Comparison of ENCODE assay signal across 21 cellular contexts in the genomic region with DNA sequence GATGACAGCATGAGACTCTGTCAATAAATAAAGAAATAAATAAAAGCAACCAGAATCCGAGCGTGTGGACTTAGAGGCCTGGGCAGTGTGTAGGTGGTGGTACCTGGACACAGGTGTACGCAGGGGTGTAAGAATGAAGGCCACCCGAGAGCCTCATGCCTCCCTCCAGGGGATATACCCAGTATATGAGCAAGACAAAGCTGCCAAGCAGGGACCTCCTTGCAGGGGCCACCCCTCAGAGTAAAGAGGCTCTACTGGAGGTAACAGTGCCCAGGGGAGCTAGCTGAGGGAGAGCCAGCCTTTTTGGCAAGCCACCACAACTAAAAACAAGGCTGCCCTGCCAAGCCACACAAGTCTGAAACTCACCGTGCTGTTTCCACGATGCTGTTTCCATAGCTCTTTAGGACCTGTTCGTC.
DNase-seq lines count a peak whose midpoint lies in the region; ATAC-seq and TF ChIP-seq lines count a peak whose summit lies in the region.
"Had no signal": no experiment of that assay in that cellular context is flagged by ENCODE, and none has a peak within 500 bp of the region (broad histone marks: within the 10 kb centered on the region; RNA-seq: fewer than 3 reads in every experiment).

No MANE protein-coding gene starts in this region.

- no CpG with 5 or more reads among the region's 7 CpGs for WGBS in mesendoderm (ENCODE audit: extremely low coverage, insufficient coverage, low lambda C conversion rate)
- 8 to 16% methylated on average over 7 of the region's 7 CpGs for WGBS in aorta, 2 donors

- H3K27me3 ChIP-seq in breast epithelium (no peaks in the 10 kb centered on the region), SJCRH30 (no peaks in the 10 kb centered on the region), mesendoderm (ENCODE audit: insufficient read depth, low read length, poor library complexity) (no peaks in the 10 kb centered on the region), aorta (ENCODE audit: control insufficient read depth in 1 of 2, insufficient read depth in 2 of 2, low read length in 1 of 2) (no peaks in the 10 kb centered on the region)

- peak overlapping the region; percentile 97 for H3K4ac ChIP-seq in mesendoderm (ENCODE audit: low read depth, low read length)

- BruUV-seq in MCF 10A (replicated peaks; lab: Mats Ljungman, UMichigan), result no TSS peak

- ATAC-seq in aorta (ENCODE audit: low FRiP score) (peak; percentile 58), HG03378 (IDR thresholded peaks at IDR 0.05; ENCODE audit: unreplicated experiment) (no peak)
- ATAC-seq: A549; activated CD8-positive, alpha-beta T cell treated with anti-CD3 and anti-CD28 coated beads, Interleukin-2, amount 10 ng/mL, durations not matched to agents 7 days and 5 days; activated T-helper 17 cell treated with anti-CD3 and anti-CD28 coated beads, Interleukin-2, amount 50 U/mL, for 72 hours; lower lobe of right lung had no signal

- DNase-seq in breast epithelium (ENCODE audit: low spot score in 2 of 2), result no peak
- no peak for DNase-seq in MCF 10A (ENCODE audit: unreplicated experiment)
- DNase-seq in SJCRH30, result no peak
- DNase-seq in mesendoderm, result no peak
- peak in 1 of 2 donors; percentile 62 for DNase-seq in aorta
- no peak for DNase-seq in stimulated activated CD4-positive, alpha-beta T cell treated with anti-CD3 and anti-CD28 coated beads, Interleukin-4, amount 100 ng/mL, for 4 hours
- DNase-seq in GM10266 (ENCODE audit: extremely low spot score), result no peak
- DNase-seq: activated CD8-positive, alpha-beta T cell treated with anti-CD3 and anti-CD28 coated beads, Interleukin-2, amount 10 ng/mL, durations not matched to agents 7 days and 5 days; effector CD8-positive, alpha-beta T cell; lower lobe of right lung; NCI-H2029 treated with DMSO at 0.1 percent for 48 hours; NCI-H774; small intestine; stimulated activated CD4-positive, alpha-beta T cell treated with anti-CD3 and anti-CD28 coated beads, Interleukin-4, amount 100 ng/mL, for 1 hour; T-helper 9 cell had no signal

- H3K36me3 Mint-ChIP-seq in MCF 10A (ENCODE audit: insufficient read depth, unreplicated experiment), result no peaks in the 10 kb centered on the region
- H3K36me3 Mint-ChIP-seq: CD14-positive monocyte, IgD-negative memory B cell had no signal

- peak overlapping the region; percentile 70 for H2AK5ac ChIP-seq in mesendoderm (ENCODE audit: low read length)

- no peak overlapping the region for H3K27ac Mint-ChIP-seq in MCF 10A (ENCODE audit: low read depth, unreplicated experiment)
- H3K27ac Mint-ChIP-seq: activated T-helper 17 cell treated with anti-CD3 and anti-CD28 coated beads, Interleukin-2, amount 50 U/mL, for 72 hours; CD14-positive monocyte; IgD-negative memory B cell had no signal

- H3K4me1 ChIP-seq in breast epithelium (peaks cover 8 to 26% of the 10 kb centered on the region in 2 donors), SJCRH30 (peaks cover 41% of the 10 kb centered on the region), mesendoderm (ENCODE audit: control insufficient read depth, low read depth, low read length) (peaks cover 26% of the 10 kb centered on the region), aorta (ENCODE audit: control insufficient read depth in 1 of 2, insufficient read depth in 2 of 2, low read length in 2 of 2) (peaks cover 3 to 5% of the 10 kb centered on the region in 2 donors)

- H3K9ac ChIP-seq in mesendoderm (ENCODE audit: low read length), result no peak overlapping the region

- TF ChIP-seq CTCF in breast epithelium (IDR thresholded peaks at IDR 0.05), result no peak
- TF ChIP-seq CTCF in MCF 10A (IDR thresholded peaks at IDR 0.05; ENCODE audit: unreplicated experiment), result no peak
- TF ChIP-seq CTCF in GM10266 (IDR thresholded peaks at IDR 0.05; ENCODE audit: control insufficient read depth, insufficient read depth, low read depth, missing control alignments), result no peak

- no peaks in the 10 kb centered on the region for H3K79me1 ChIP-seq in mesendoderm (ENCODE audit: low read length)

- no peaks in the 10 kb centered on the region for H3K9me3 ChIP-seq in breast epithelium
- peaks cover 7% of the 10 kb centered on the region; the same call in 1 of the 2 replicates for H3K9me3 ChIP-seq in SJCRH30 (replicated peaks)
- H3K9me3 ChIP-seq in aorta (ENCODE audit: control insufficient read depth, low read length), result no peaks in the 10 kb centered on the region
- H3K9me3 ChIP-seq: lower lobe of right lung had no signal

- H3K4me3 Mint-ChIP-seq in MCF 10A (ENCODE audit: unreplicated experiment), result no peak overlapping the region
- H3K4me3 Mint-ChIP-seq: activated CD8-positive, alpha-beta T cell treated with anti-CD3 and anti-CD28 coated beads, Interleukin-2, amount 10 ng/mL, durations not matched to agents 7 days and 5 days; activated T-helper 17 cell treated with anti-CD3 and anti-CD28 coated beads, Interleukin-2, amount 50 U/mL, for 72 hours; CD14-positive monocyte had no signal

- H3K56ac ChIP-seq in mesendoderm (ENCODE audit: low read length), result peak overlapping the region; percentile 61

- peak overlapping the region; percentile 49 for H2BK120ac ChIP-seq in mesendoderm (ENCODE audit: low read depth, low read length)

- H3K9me3 Mint-ChIP-seq in MCF 10A (ENCODE audit: unreplicated experiment), result no peaks in the 10 kb centered on the region
- H3K9me3 Mint-ChIP-seq: activated T-helper 17 cell treated with anti-CD3 and anti-CD28 coated beads, Interleukin-2, amount 50 U/mL, for 72 hours had no signal

- H3K27ac ChIP-seq in breast epithelium, result peak overlapping the region; percentile 87 to 88
- H3K27ac ChIP-seq in SJCRH30, result peak overlapping the region; percentile 55; the same call in 1 of the 2 replicates
- H3K27ac ChIP-seq in mesendoderm (ENCODE audit: low read depth, low read length), result no peak overlapping the region
- H3K27ac ChIP-seq in aorta (ENCODE audit: low read depth in 1 of 2, low read length in 2 of 2), result peak overlapping the region; percentile 74 to 85
- H3K27ac ChIP-seq: A549, lower lobe of right lung, SK-N-MC had no signal

- CTCF ChIA-PET in MCF 10A (lab: Yijun Ruan, JAX), result interaction anchor here (0.6 to 1.4 kb wide), 3 partner anchors 11 to 339 kb away, joined by 3 to 5 read pairs (median 3); no protein-coding TSS in a partner anchor

- no peak overlapping the region for H3K23ac ChIP-seq in mesendoderm (ENCODE audit: low read length)

- peak overlapping the region; percentile 93 for H2BK15ac ChIP-seq in mesendoderm (replicated peaks; ENCODE audit: low read depth)

- POLR2A ChIA-PET in MCF 10A (lab: Yijun Ruan, JAX), result interaction anchor here (0.6 to 2.2 kb wide), 6 partner anchors 11 to 140 kb away, joined by 3 to 7 read pairs (median 4); no protein-coding TSS in a partner anchor

- peaks cover 8% of the 10 kb centered on the region for H3K4me1 Mint-ChIP-seq in MCF 10A (ENCODE audit: insufficient read depth, unreplicated experiment)
- H3K4me1 Mint-ChIP-seq: activated T-helper 17 cell treated with anti-CD3 and anti-CD28 coated beads, Interleukin-2, amount 50 U/mL, for 72 hours had no signal

- no peak overlapping the region for H4K5ac ChIP-seq in mesendoderm (ENCODE audit: low read length)

- H3K4me2 ChIP-seq in mesendoderm (ENCODE audit: low read length), result no peak overlapping the region
- H3K4me2 ChIP-seq: A549 had no signal

- H3K79me2 ChIP-seq in mesendoderm (ENCODE audit: control insufficient read depth, insufficient read depth, low read length), result no peaks in the 10 kb centered on the region

- no peak for TF ChIP-seq POLR2A in breast epithelium (IDR thresholded peaks at IDR 0.05)

- intact Hi-C loops in breast epithelium (cut with DNase I; ENCODE audit: low total_unique reads), result no loop called here
- intact Hi-C loops in MCF 10A (cut with micrococcal nuclease), result no loop called here
- intact Hi-C loops in aorta (cut with DNase I), result no loop called here

- H3K36me3 ChIP-seq in breast epithelium, result no peaks in the 10 kb centered on the region
- H3K36me3 ChIP-seq in SJCRH30, result no peaks in the 10 kb centered on the region
- no peaks in the 10 kb centered on the region for H3K36me3 ChIP-seq in mesendoderm (ENCODE audit: control insufficient read depth, insufficient read depth, low read length)
- H3K36me3 ChIP-seq in aorta (ENCODE audit: control insufficient read depth in 1 of 2, insufficient read depth in 2 of 2, low read length in 1 of 2), result no peaks in the 10 kb centered on the region
- H3K36me3 ChIP-seq: lower lobe of right lung had no signal

- peak overlapping the region; percentile 78 for H2BK5ac ChIP-seq in mesendoderm (ENCODE audit: low read length)

- no peak overlapping the region for H3K4me3 ChIP-seq in breast epithelium
- H3K4me3 ChIP-seq in SJCRH30, result no peak overlapping the region
- H3K4me3 ChIP-seq in mesendoderm (ENCODE audit: low read length), result no peak overlapping the region
- H3K4me3 ChIP-seq in aorta (ENCODE audit: low read length in 2 of 2), result no peak overlapping the region
- H3K4me3 ChIP-seq: A549, lower lobe of right lung, SK-N-MC had no signal

- peaks cover 31% of the 10 kb centered on the region for H3K27me3 Mint-ChIP-seq in MCF 10A (ENCODE audit: insufficient read depth, unreplicated experiment)

- H3K18ac ChIP-seq in mesendoderm (ENCODE audit: low read length), result peak overlapping the region; percentile 94

- no peak overlapping the region for H4K8ac ChIP-seq in mesendoderm (ENCODE audit: low read depth, low read length)
